9 cellular contexts compared by ENCODE assay signal in genomic region chr2:178700922-178701342, GRCh38.
DNase-seq lines count a peak whose midpoint lies in the region; ATAC-seq, FAIRE-seq and TF ChIP-seq lines count a peak whose summit lies in the region.
"Had no signal": no experiment of that assay in that cellular context is flagged by ENCODE, and none has a peak within 500 bp of the region (broad histone marks: within the 10 kb centered on the region; RNA-seq: fewer than 3 reads in every experiment).

No MANE protein-coding gene starts in this region.

- POLR2A ChIA-PET in WTC11 (lab: Charles Lee) (interaction anchor here (1.2 kb wide), 1 partner anchor 250 kb away, joined by 3 read pairs; the partner anchor contains the start of genes PJVK and PRKRA), HepG2 (lab: Yijun Ruan, JAX) (no interaction called here)

- TF ChIP-seq POLR2A in HepG2 (IDR thresholded peaks at IDR 0.05; ENCODE audit: insufficient read depth in 1 of 2, low read depth in 2 of 2, low read length in 2 of 2) = no peak

- TF ChIP-seq RAD21 in HepG2 (CRISPR knock-in tag; IDR thresholded peaks at IDR 0.05) = no peak

- peaks cover 0 to 3% of the 10 kb centered on the region in 2 experiments; a peak in 1 of 5 replicates for H3K27me3 ChIP-seq in HepG2 (ENCODE audit: control insufficient read depth in 1 of 2, insufficient read depth in 2 of 2, low read length in 2 of 2)

- H3K27ac ChIP-seq in HepG2 (ENCODE audit: extremely low read length, insufficient read depth, low read length) = no peak overlapping the region

- H3K27me3 Mint-ChIP-seq in WTC11 (ENCODE audit: low read depth) = no peaks in the 10 kb centered on the region
- H3K27me3 Mint-ChIP-seq: activated naive CD8-positive, alpha-beta T cell treated with anti-CD3 and anti-CD28 coated beads, Interleukin-2, amount 10 ng/mL, durations not matched to agents 7 days and 5 days had no signal

- H3K36me3 ChIP-seq in HepG2 (replicated peaks in 1 of 2; ENCODE audit: control insufficient read depth in 1 of 2, insufficient read depth in 2 of 2, low read length in 2 of 2) = no peaks in the 10 kb centered on the region

- H3K9ac ChIP-seq in HepG2 (ENCODE audit: insufficient read depth, low read depth, low read length) = no peak overlapping the region

- H2AFZ ChIP-seq in HepG2 (ENCODE audit: low read length) = no peak overlapping the region

- ATAC-seq in WTC11 (no peak; the same call in 1 of the 2 replicates), HepG2 (peak; percentile 48), HG02610 (IDR thresholded peaks at IDR 0.05; ENCODE audit: unreplicated experiment) (no peak), HG03039 (IDR thresholded peaks at IDR 0.05; ENCODE audit: unreplicated experiment) (no peak), GM21825 (IDR thresholded peaks at IDR 0.05; ENCODE audit: unreplicated experiment) (no peak)

- H3K4me1 Mint-ChIP-seq in WTC11 = no peaks in the 10 kb centered on the region

- H3K4me3 ChIP-seq in HepG2 (replicated peaks in 1 of 3; ENCODE audit: insufficient read depth in 1 of 3, low read depth in 2 of 3, low read length in 3 of 3) = no peak overlapping the region

- no peak overlapping the region for H3K4me3 Mint-ChIP-seq in WTC11
- H3K4me3 Mint-ChIP-seq: activated naive CD8-positive, alpha-beta T cell treated with anti-CD3 and anti-CD28 coated beads, Interleukin-2, amount 10 ng/mL, durations not matched to agents 7 days and 5 days had no signal

- no peaks in the 10 kb centered on the region for H3K79me2 ChIP-seq in HepG2 (ENCODE audit: insufficient read depth, low read length)

- FAIRE-seq in HepG2 (lab: Jason Lieb, UNC) = peak; percentile 65

- no peaks in the 10 kb centered on the region for H3K4me1 ChIP-seq in HepG2 (ENCODE audit: insufficient read depth, low read length)

- BruUV-seq in HepG2 (replicated peaks; lab: Mats Ljungman, UMichigan) = no TSS peak

- peak; percentile 5 to 37 for DNase-seq in NOMO-1 (lab: John Stamatoyannopoulos, UW; ENCODE audit: unreplicated experiment in 2 of 2)
- DNase-seq in NOMO-1 treated with dmso at 0.1 percent for 144 hours (lab: John Stamatoyannopoulos, UW; ENCODE audit: unreplicated experiment) = no peak
- DNase-seq in HuH-7 (ENCODE audit: low spot score) = peak; percentile 27
- DNase-seq in WTC11 (ENCODE audit: low spot score) = no peak
- DNase-seq in HepG2 (ENCODE audit: low spot score) = peak; percentile 20
- DNase-seq: activated naive CD8-positive, alpha-beta T cell treated with anti-CD3 and anti-CD28 coated beads, Interleukin-2, amount 10 ng/mL, durations not matched to agents 7 days and 5 days had no signal

- CTCF ChIA-PET in WTC11 (lab: Charles Lee) = interaction anchor here (0.5 to 2.1 kb wide), 40 partner anchors 8 to 1235 kb away, joined by 3 to 13 read pairs (median 4); partner anchors contain the start of gene FKBP7
- CTCF ChIA-PET in HepG2 (lab: Yijun Ruan, JAX; ENCODE audit: low intra/inter-chr PET ratio, low total read pairs) = no interaction called here

- H3K9me3 ChIP-seq in HepG2 (ENCODE audit: low read length) = no peaks in the 10 kb centered on the region

- 30% methylated on average over 9 of the region's 9 CpGs for WGBS in HepG2 (ENCODE audit: low lambda C conversion rate)

- intact Hi-C loops in HepG2 (cut with micrococcal nuclease; ENCODE audit: unreplicated experiment) = no loop called here

- no peaks in the 10 kb centered on the region for H3K9me3 Mint-ChIP-seq in WTC11
- H3K9me3 Mint-ChIP-seq: activated naive CD8-positive, alpha-beta T cell treated with anti-CD3 and anti-CD28 coated beads, Interleukin-2, amount 10 ng/mL, durations not matched to agents 7 days and 5 days had no signal

- in situ Hi-C loops in HepG2 (cut with HindIII; ENCODE audit: extremely low pct_ligation_motif_present, low pct_unique_long_range_greater_than_20kb) = no loop called here

- peaks cover 2% of the 10 kb centered on the region; the same call in 1 of the 2 replicates for H3K36me3 Mint-ChIP-seq in WTC11

- H4K20me1 ChIP-seq in HepG2 (ENCODE audit: insufficient read depth, low read length) = no peaks in the 10 kb centered on the region

- H3K4me2 ChIP-seq in HepG2 (ENCODE audit: low read depth, low read length) = no peak overlapping the region

- TF ChIP-seq CTCF in WTC11 (IDR thresholded peaks at IDR 0.05) (peak; percentile 78), HepG2 (CRISPR knock-in tag; IDR thresholded peaks at IDR 0.05) (peak; percentile 77)

- no peak overlapping the region for H3K27ac Mint-ChIP-seq in WTC11
- H3K27ac Mint-ChIP-seq: activated naive CD8-positive, alpha-beta T cell treated with anti-CD3 and anti-CD28 coated beads, Interleukin-2, amount 10 ng/mL, durations not matched to agents 7 days and 5 days had no signal

- TF ChIP-seq EP300 in HepG2 (IDR thresholded peaks at IDR 0.05; ENCODE audit: low read depth in 2 of 2, low read length in 2 of 2) (no peak), HepG2 (CRISPR knock-in tag; IDR thresholded peaks at IDR 0.05; ENCODE audit: borderline replicate concordance) (no peak)

TF ChIP-seq in WTC11, 78 proteins besides CTCF, POLR2A, EP300 and RAD21:
- TF ChIP-seq EMX1 (CRISPR knock-in tag; IDR thresholded peaks at IDR 0.05) (no peak), NR3C1 (CRISPR knock-in tag; conservative IDR thresholded peaks at IDR 0.05; ENCODE audit: low read depth) (no peak)
TF ChIP-seq in WTC11: peak in this region for 0.

TF ChIP-seq in HepG2, 621 proteins besides CTCF, POLR2A, EP300 and RAD21 (continues in another document):
- no peak for TF ChIP-seq ZNF7 (CRISPR knock-in tag; IDR thresholded peaks at IDR 0.05)
- no peak for TF ChIP-seq ZNF468 (CRISPR knock-in tag; IDR thresholded peaks at IDR 0.05)
- TF ChIP-seq ZNF3 (CRISPR knock-in tag; IDR thresholded peaks at IDR 0.05) = no peak
- no peak for TF ChIP-seq ATF2 (CRISPR knock-in tag; IDR thresholded peaks at IDR 0.05)
- peak; percentile 16; the same call in 1 of the 2 replicates for TF ChIP-seq ARID5B (CRISPR knock-in tag; IDR thresholded peaks at IDR 0.05)
- 0 out of 2 replicates have a peak, but pooled peaks have one; percentile 18 for TF ChIP-seq GATAD2A (CRISPR knock-in tag; IDR thresholded peaks at IDR 0.05)
- TF ChIP-seq ZNF12 (CRISPR knock-in tag; IDR thresholded peaks at IDR 0.05) = 0 out of 2 replicates have a peak, but pooled peaks have one; percentile 18
- peak; percentile 95 for TF ChIP-seq CEBPB (IDR thresholded peaks at IDR 0.05; ENCODE audit: borderline replicate concordance, low read depth, low read length)
- no peak for TF ChIP-seq IKZF1 (IDR thresholded peaks at IDR 0.05)
- TF ChIP-seq CEBPG (CRISPR knock-in tag; IDR thresholded peaks at IDR 0.05) = peak; percentile 96
- TF ChIP-seq ARID3A (IDR thresholded peaks at IDR 0.05; ENCODE audit: low read depth, low read length) = 0 out of 2 replicates have a peak, but pooled peaks have one; percentile 37
- 0 out of 2 replicates have a peak, but pooled peaks have one; percentile 32 for TF ChIP-seq MIXL1 (CRISPR knock-in tag; IDR thresholded peaks at IDR 0.05)
- TF ChIP-seq SMC3 (IDR thresholded peaks at IDR 0.05; ENCODE audit: low read length) = peak; percentile 35; the same call in 1 of the 2 replicates

Comparison
In these comparisons a context has a peak if more than half of its experiments do, and no peak if none do; other contexts are left out.
1. DNase-seq: peak in NOMO-1 (2 of 2), HuH-7 (single experiment) and HepG2 (single experiment); none in NOMO-1 treated with dmso at 0.1 percent for 144 hours (single experiment) and WTC11 (single experiment).